ENCODE assay signal across 8 cellular contexts in genomic region chr7:5450549-5451327, GRCh38. TPM values are rescaled to one million over a fixed set of nuclear protein-coding genes. Genes with fewer than 3 reads are reported as not detected.
DNase-seq lines count a peak whose midpoint lies in the region; ATAC-seq and TF ChIP-seq lines count a peak whose summit lies in the region.

No MANE protein-coding gene starts in this region.

- peak overlapping the region; percentile 25 for H3K9ac ChIP-seq in NT2/D1 (ENCODE audit: insufficient read length, low read depth)

- peak; percentile 54 for TF ChIP-seq CTCF in cardiac muscle cell (IDR thresholded peaks at IDR 0.05; ENCODE audit: low read depth, low read length)

- H3K4me3 ChIP-seq in NT2/D1 (ENCODE audit: insufficient read length, low read depth): no peak overlapping the region
- no peak overlapping the region for H3K4me3 ChIP-seq in cardiac muscle cell

- H3K9me3 ChIP-seq in NT2/D1 (ENCODE audit: insufficient read depth, low read length) (no peaks in the 10 kb centered on the region), cardiac muscle cell (ENCODE audit: low read depth) (no peaks in the 10 kb centered on the region)

- H3K4me1 ChIP-seq in NT2/D1 (ENCODE audit: insufficient read depth, insufficient read length): peaks cover 18% of the 10 kb centered on the region
- H3K4me1 ChIP-seq in cardiac muscle cell (ENCODE audit: low read depth): peaks cover 15% of the 10 kb centered on the region

- H3K27me3 ChIP-seq in NT2/D1 (ENCODE audit: insufficient read depth, insufficient read length) (no peaks in the 10 kb centered on the region), cardiac muscle cell (no peaks in the 10 kb centered on the region)

- H3K27ac ChIP-seq in cardiac muscle cell: no peak overlapping the region

- H3K36me3 ChIP-seq in NT2/D1 (ENCODE audit: insufficient read depth, insufficient read length, low read length) (no peaks in the 10 kb centered on the region), cardiac muscle cell (no peaks in the 10 kb centered on the region)

- ATAC-seq in GM19351 (IDR thresholded peaks at IDR 0.05; ENCODE audit: unreplicated experiment): no peak

- DNase-seq in NCI-H524 (lab: John Stamatoyannopoulos, UW) (peak; percentile 28 to 59), NCI-H524 treated with DMSO at 0.1 percent for 48 hours (lab: John Stamatoyannopoulos, UW) (no peak), NT2/D1 (ENCODE audit: low read depth, low spot score) (peak; percentile 47), cardiac muscle cell (ENCODE audit: low read depth in 1 of 2, low spot score in 1 of 2) (peak; percentile 53 to 78), retina (peak; percentile 87), ureter (ENCODE audit: low spot score) (no peak)
- peak; percentile 41 for DNase-seq in activated naive CD4-positive, alpha-beta T cell treated with anti-CD3 and anti-CD28 coated beads, Interleukin-2, amount 50 U/mL, for 16 hours

RNA-seq across cellular contexts. Expression of gene TNRC18, which starts 27.1 kb away (rescaled TPM):
- total RNA-seq in cardiac muscle cell (111 and 180 TPM in 2 replicates), ureter (118 TPM)
- 15.1 and 19.2 TPM in 2 replicates for polyA plus RNA-seq in cardiac muscle cell

Comparison
In these comparisons a context has a peak if more than half of its experiments do, and no peak if none do; other contexts are left out.
1. DNase-seq: peak in NCI-H524 (2 of 2), NT2/D1 (single experiment), activated naive CD4-positive, alpha-beta T cell treated with anti-CD3 and anti-CD28 coated beads, Interleukin-2, amount 50 U/mL, for 16 hours (single experiment), cardiac muscle cell (2 of 2) and retina (single experiment); none in NCI-H524 treated with DMSO at 0.1 percent for 48 hours (single experiment) and ureter (single experiment).